8 cellular contexts compared by ENCODE assay signal in genomic region chr7:92809397-92810241, GRCh38. TPM values are rescaled to one million over a fixed set of nuclear protein-coding genes. Genes with fewer than 3 reads are reported as not detected.
A peak's percentile ranks its signal among the peaks of the same experiment; 100 is the strongest.
DNase-seq lines count a peak whose midpoint lies in the region; ATAC-seq and TF ChIP-seq lines count a peak whose summit lies in the region.

No MANE protein-coding gene starts in this region.

- ATAC-seq in right lobe of liver: peak; percentile 96 to 97 (median 96)
- peak; percentile 70 for ATAC-seq in stimulated activated naive CD8-positive, alpha-beta T cell treated with anti-CD3 and anti-CD28 coated beads, Interleukin-15, amount 100 ng/mL, for 72 hours

- intact Hi-C loops in right lobe of liver (cut with DNase I): no loop called here

- H3K27ac ChIP-seq in HEK293 (ENCODE audit: extremely low read depth, low read depth, low read length) (no peak overlapping the region; the same call in 1 of the 2 replicates), coronary artery (peak overlapping the region in 1 of 2 donors; percentile 33), right lobe of liver (peak overlapping the region; percentile 48 to 65 (median 58))

- peaks cover 7% of the 10 kb centered on the region for H3K4me1 ChIP-seq in HEK293 (ENCODE audit: control insufficient read depth, insufficient read depth, low read length)
- peaks cover 0 to 28% (median 11%) of the 10 kb centered on the region in 4 donors for H3K4me1 ChIP-seq in right lobe of liver

- H3K4me3 ChIP-seq in HEK293 (ENCODE audit: low read depth, low read length): no peak overlapping the region
- no peak overlapping the region for H3K4me3 ChIP-seq in LNCaP clone FGC (ENCODE audit: low read depth, low read length)
- H3K4me3 ChIP-seq in coronary artery: peak overlapping the region; percentile 33
- no peak overlapping the region for H3K4me3 ChIP-seq in right lobe of liver

- H3K9me3 ChIP-seq in HEK293 (ENCODE audit: control insufficient read depth, insufficient read depth, low read depth, low read length): no peaks in the 10 kb centered on the region
- no peaks in the 10 kb centered on the region for H3K9me3 ChIP-seq in right lobe of liver

- no peak for TF ChIP-seq POLR2A in right lobe of liver (IDR thresholded peaks at IDR 0.05)

- WGBS in right lobe of liver (ENCODE audit: insufficient coverage, low coverage, low lambda C conversion rate, missing lambda C conversion rate): 12% methylated on average over 6 of the region's 6 CpGs

- H3K9me3 Mint-ChIP-seq in stimulated activated naive CD8-positive, alpha-beta T cell treated with anti-CD3 and anti-CD28 coated beads, Interleukin-15, amount 100 ng/mL, for 72 hours: no peaks in the 10 kb centered on the region

- peak overlapping the region; percentile 77 to 85 for H3K27ac Mint-ChIP-seq in stimulated activated naive CD8-positive, alpha-beta T cell treated with anti-CD3 and anti-CD28 coated beads, Interleukin-15, amount 100 ng/mL, for 72 hours

- CTCF ChIA-PET in HEK293 (lab: Yijun Ruan, JAX): interaction anchor here (0.6 to 1.6 kb wide), 3 partner anchors 8 to 24 kb away, joined by 3 to 5 read pairs (median 5); no protein-coding TSS in a partner anchor

- no peaks in the 10 kb centered on the region for H3K27me3 ChIP-seq in right lobe of liver

- no peak for TF ChIP-seq CTCF in HEK293 (tag by site-specific recombination; IDR thresholded peaks at IDR 0.05)
- no peak for TF ChIP-seq CTCF in LNCaP clone FGC (IDR thresholded peaks at IDR 0.05; ENCODE audit: control insufficient read depth, extremely low read depth, insufficient read depth)
- TF ChIP-seq CTCF in coronary artery (IDR thresholded peaks at IDR 0.05): no peak
- TF ChIP-seq CTCF in right lobe of liver (IDR thresholded peaks at IDR 0.05): no peak

- H3K4me1 Mint-ChIP-seq in stimulated activated naive CD8-positive, alpha-beta T cell treated with anti-CD3 and anti-CD28 coated beads, Interleukin-15, amount 100 ng/mL, for 72 hours: peaks cover 54% of the 10 kb centered on the region

- peak overlapping the region; percentile 54 to 55 for H3K4me3 Mint-ChIP-seq in stimulated activated naive CD8-positive, alpha-beta T cell treated with anti-CD3 and anti-CD28 coated beads, Interleukin-15, amount 100 ng/mL, for 72 hours

- DNase-seq in activated CD4-positive, alpha-beta T cell treated with anti-CD3 and anti-CD28 coated beads for 24 hours (ENCODE audit: low read depth in 2 of 2): peak; percentile 29 to 45
- no peak for DNase-seq in activated CD4-positive, alpha-beta T cell treated with anti-CD3 and anti-CD28 coated beads for 1 hour
- peak; percentile 65 for DNase-seq in LNCaP clone FGC (ENCODE audit: low read depth)
- DNase-seq in T-helper 22 cell (ENCODE audit: low read depth): peak; percentile 46
- no peak for DNase-seq in coronary artery (ENCODE audit: low spot score)
- peak; percentile 53 to 79 (median 64) for DNase-seq in right lobe of liver
- DNase-seq in stimulated activated naive CD8-positive, alpha-beta T cell treated with anti-CD3 and anti-CD28 coated beads, Interleukin-15, amount 100 ng/mL, for 72 hours: peak; percentile 26 to 68

- no peaks in the 10 kb centered on the region for H3K27me3 Mint-ChIP-seq in stimulated activated naive CD8-positive, alpha-beta T cell treated with anti-CD3 and anti-CD28 coated beads, Interleukin-15, amount 100 ng/mL, for 72 hours

- POLR2A ChIA-PET in HEK293 (lab: Yijun Ruan, JAX): no interaction called here

- H3K36me3 ChIP-seq in HEK293 (ENCODE audit: control insufficient read depth in 2 of 2, insufficient read depth in 1 of 2, low read length in 2 of 2) (no peaks in the 10 kb centered on the region), right lobe of liver (no peaks in the 10 kb centered on the region)

TF ChIP-seq in HEK293, 187 proteins besides CTCF, POLR2A, EP300 and RAD21 (continues in another document):
- no peak for TF ChIP-seq HOXD13 (CRISPR knock-in tag; IDR thresholded peaks at IDR 0.05; ENCODE audit: borderline replicate concordance)
- TF ChIP-seq ZNF777 (tag by site-specific recombination; IDR thresholded peaks at IDR 0.05; ENCODE audit: borderline replicate concordance): no peak
- no peak for TF ChIP-seq ZNF837 (tag by site-specific recombination; IDR thresholded peaks at IDR 0.05)
- no peak for TF ChIP-seq ZNF830 (tag by site-specific recombination; IDR thresholded peaks at IDR 0.05; ENCODE audit: low read depth)
- no peak for TF ChIP-seq ZNF645 (tag by site-specific recombination; IDR thresholded peaks at IDR 0.05)
- no peak for TF ChIP-seq ZNF292 (tag by site-specific recombination; IDR thresholded peaks at IDR 0.05; ENCODE audit: borderline replicate concordance, low read depth)
- no peak for TF ChIP-seq ZNF544 (tag by site-specific recombination; IDR thresholded peaks at IDR 0.05)
- no peak for TF ChIP-seq ZNF24 (tag by site-specific recombination; IDR thresholded peaks at IDR 0.05)
- TF ChIP-seq OSR2 (tag by site-specific recombination; IDR thresholded peaks at IDR 0.05): no peak
- TF ChIP-seq SP7 (tag by site-specific recombination; IDR thresholded peaks at IDR 0.05): peak; percentile 54
- TF ChIP-seq ZNF302 (tag by site-specific recombination; IDR thresholded peaks at IDR 0.05; ENCODE audit: low read depth): no peak
- TF ChIP-seq SCRT1 (tag by site-specific recombination; IDR thresholded peaks at IDR 0.05; ENCODE audit: borderline replicate concordance): no peak
- TF ChIP-seq ZBTB8A (tag by site-specific recombination; IDR thresholded peaks at IDR 0.05): 0 out of 2 replicates have a peak, but pooled peaks have one; percentile 27
- no peak for TF ChIP-seq ZBTB6 (tag by site-specific recombination; IDR thresholded peaks at IDR 0.05)
- no peak for TF ChIP-seq MZF1 (tag by site-specific recombination; IDR thresholded peaks at IDR 0.05; ENCODE audit: borderline replicate concordance)
- no peak for TF ChIP-seq KLF8 (tag by site-specific recombination; IDR thresholded peaks at IDR 0.05)
- no peak for TF ChIP-seq ZNF549 (tag by site-specific recombination; IDR thresholded peaks at IDR 0.05)
- no peak for TF ChIP-seq HOXC10 (CRISPR knock-in tag; IDR thresholded peaks at IDR 0.05)
- no peak for TF ChIP-seq ZNF202 (tag by site-specific recombination; IDR thresholded peaks at IDR 0.05; ENCODE audit: borderline replicate concordance)
- no peak for TF ChIP-seq ZNF266 (tag by site-specific recombination; IDR thresholded peaks at IDR 0.05; ENCODE audit: low read depth)
- TF ChIP-seq ZSCAN30 (tag by site-specific recombination; IDR thresholded peaks at IDR 0.05): no peak
- TF ChIP-seq ZBTB7A (tag by site-specific recombination; IDR thresholded peaks at IDR 0.05; ENCODE audit: low read depth): no peak
- no peak for TF ChIP-seq ZNF654 (tag by site-specific recombination; IDR thresholded peaks at IDR 0.05; ENCODE audit: low read depth)
- no peak for TF ChIP-seq BCL6B (tag by site-specific recombination; IDR thresholded peaks at IDR 0.05)

RNA-seq across cellular contexts. Expression of gene CDK6, which starts 26.8 kb away (rescaled TPM):
- total RNA-seq in right lobe of liver: 10 to 100 TPM in 5 of 6 experiments, 1 to 10 TPM in 1; 6.9 to 23.7 (median 17.0) TPM

Comparison
In these comparisons a context has a peak if more than half of its experiments do, and no peak if none do; other contexts are left out.
1. DNase-seq: peak in activated CD4-positive, alpha-beta T cell treated with anti-CD3 and anti-CD28 coated beads for 24 hours (2 of 2), LNCaP clone FGC (single experiment), T-helper 22 cell (single experiment), right lobe of liver (3 of 3) and stimulated activated naive CD8-positive, alpha-beta T cell treated with anti-CD3 and anti-CD28 coated beads, Interleukin-15, amount 100 ng/mL, for 72 hours (2 of 2); none in activated CD4-positive, alpha-beta T cell treated with anti-CD3 and anti-CD28 coated beads for 1 hour (single experiment) and coronary artery (single experiment).